Comparison of ENCODE assay signal across 8 cellular contexts in the genomic region with DNA sequence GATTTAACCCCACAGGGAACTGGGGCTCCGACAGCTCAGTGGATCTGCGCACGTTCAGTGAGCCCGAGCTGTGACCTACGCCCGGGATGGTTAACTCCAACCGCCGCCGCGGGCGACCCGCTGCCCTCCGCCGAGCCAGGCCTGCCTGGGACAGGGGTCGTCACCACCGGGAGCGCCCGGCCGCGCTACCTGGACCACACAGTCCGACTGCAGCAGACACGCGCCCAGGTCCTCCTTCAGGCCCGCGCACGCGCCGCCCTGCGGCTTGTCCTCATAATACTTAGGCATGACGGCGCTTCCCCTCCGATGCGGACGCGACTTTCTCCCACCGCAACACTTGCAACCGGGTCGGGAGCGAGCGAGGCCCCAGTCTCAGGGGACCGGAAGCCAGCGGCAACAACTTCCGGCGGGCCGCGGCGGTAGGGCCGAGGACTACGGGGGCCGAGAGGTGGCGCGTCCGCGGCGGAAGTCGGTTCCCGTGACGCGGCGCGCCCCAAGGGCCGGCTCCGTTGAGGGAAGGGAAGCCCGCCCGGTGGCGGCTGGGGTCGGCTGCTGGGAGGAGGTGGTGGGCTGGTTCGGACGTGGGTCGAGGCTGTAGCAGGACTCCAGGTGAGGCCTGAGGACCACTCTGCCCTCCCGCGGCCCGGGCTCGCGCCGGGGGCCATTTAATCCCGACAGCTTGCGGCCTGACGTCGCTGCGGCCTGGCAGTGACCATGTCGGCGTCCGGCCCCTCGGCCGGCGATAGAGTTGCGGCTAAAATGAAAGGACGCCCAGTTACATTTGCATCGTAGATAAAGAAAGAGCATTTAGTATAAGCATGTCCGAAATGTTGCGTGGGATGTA. TPM values are rescaled to one million over a fixed set of nuclear protein-coding genes. Genes with fewer than 3 reads are reported as not detected.
DNase-seq lines count a peak whose midpoint lies in the region; ATAC-seq and TF ChIP-seq lines count a peak whose summit lies in the region.

A gene with protein sequence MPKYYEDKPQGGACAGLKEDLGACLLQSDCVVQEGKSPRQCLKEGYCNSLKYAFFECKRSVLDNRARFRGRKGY (minus strand): TSS at position 395 of the 844 bp plus-strand sequence. CDS start 107 bp downstream, at position 288.
A gene with protein sequence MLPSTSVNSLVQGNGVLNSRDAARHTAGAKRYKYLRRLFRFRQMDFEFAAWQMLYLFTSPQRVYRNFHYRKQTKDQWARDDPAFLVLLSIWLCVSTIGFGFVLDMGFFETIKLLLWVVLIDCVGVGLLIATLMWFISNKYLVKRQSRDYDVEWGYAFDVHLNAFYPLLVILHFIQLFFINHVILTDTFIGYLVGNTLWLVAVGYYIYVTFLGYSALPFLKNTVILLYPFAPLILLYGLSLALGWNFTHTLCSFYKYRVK (plus strand): TSS at position 472 of the 844 bp plus-strand sequence. CDS start 1,171 bp downstream, outside the sequence.

- peak; percentile 1 for TF ChIP-seq CTCF in PC-9 (conservative IDR thresholded peaks at IDR 0.05)

- H3K36me3 ChIP-seq in PC-9 (ENCODE audit: low read depth) (peaks cover 31% of the 10 kb centered on the region), esophagus (ENCODE audit: control insufficient read depth in 2 of 2, insufficient read depth in 2 of 2, low read length in 1 of 2) (peaks cover 0 to 3% of the 10 kb centered on the region in 2 donors), mucosa of stomach (ENCODE audit: control insufficient read depth, insufficient read depth, low read length) (peaks cover 4% of the 10 kb centered on the region)

- no TSS peak for BruUV-seq in PC-9 (replicated peaks; lab: Mats Ljungman, UMichigan)

- in situ Hi-C loops in KBM-7 (cut with MboI; ENCODE audit: low pct_unique_long_range_greater_than_20kb, low sequenced_read_pairs), result no loop called here

- POLR2A ChIA-PET in PC-9 (lab: Charles Lee; ENCODE audit: unreplicated experiment), result interaction anchor here (0.5 to 0.7 kb wide), 2 partner anchors 12 to 1019 kb away, joined by 5 to 9 read pairs; no protein-coding TSS in a partner anchor

- H3K9ac ChIP-seq in mucosa of stomach (ENCODE audit: low read length), result peak within 1 kb of the TSS; percentile 96

- CTCF ChIA-PET in PC-9 (lab: Charles Lee), result interaction anchor here (0.8 kb wide), 1 partner anchor 856 kb away, joined by 4 read pairs; no protein-coding TSS in a partner anchor

- WGBS in esophagus, 2 donors, result 0 to 1% methylated on average over 80 to 92 of the region's 92 CpGs

- H3K27me3 ChIP-seq in PC-9 (ENCODE audit: insufficient read depth, low read depth), result no peaks in the 10 kb centered on the region
- H3K27me3 ChIP-seq in esophagus (ENCODE audit: control insufficient read depth in 1 of 2, insufficient read depth in 2 of 2, low read length in 2 of 2), result no peaks in the 10 kb centered on the region
- H3K27me3 ChIP-seq in mucosa of stomach (ENCODE audit: control insufficient read depth, insufficient read depth, low read length), result no peaks in the 10 kb centered on the region

- peak within 1 kb of the TSS; percentile 93 for H2AFZ ChIP-seq in PC-9

- DNase-seq in DMS153 treated with DMSO at 0.1 percent for 48 hours (lab: John Stamatoyannopoulos, UW; ENCODE audit: unreplicated experiment) (peak; percentile 70), KBM-7 (peak; percentile 90), PC-9 (peak; percentile 83 to 91)
- peak; percentile 88 for DNase-seq in activated T-cell treated with anti-CD3 and anti-CD28 coated beads, Interleukin-2, amount 50 U/mL, for 1 hour
- DNase-seq in stimulated activated CD8-positive, alpha-beta memory T cell treated with anti-CD3 and anti-CD28 coated beads, Interleukin-4, amount 100 ng/mL, for 48 hours, result peak; percentile 94

- ATAC-seq in GM21717 (IDR thresholded peaks at IDR 0.05; ENCODE audit: unreplicated experiment), result peak; percentile 72

- peaks cover 3% of the 10 kb centered on the region; the same call in 1 of the 2 replicates for H4K20me1 ChIP-seq in PC-9 (ENCODE audit: insufficient read depth)

- H3K4me2 ChIP-seq in PC-9, result peak within 1 kb of the TSS; percentile 96

- peaks cover 5% of the 10 kb centered on the region for H3F3A ChIP-seq in PC-9 (ENCODE audit: insufficient read depth, low read depth)

- H3K9me3 ChIP-seq in PC-9 (ENCODE audit: insufficient read depth, low read depth) (no peaks in the 10 kb centered on the region), esophagus (ENCODE audit: control insufficient read depth in 2 of 2, insufficient read depth in 1 of 2, low read depth in 1 of 2, low read length in 1 of 2) (no peaks in the 10 kb centered on the region), mucosa of stomach (ENCODE audit: control insufficient read depth, low read length) (no peaks in the 10 kb centered on the region)

- H3K9me2 ChIP-seq in PC-9 (ENCODE audit: insufficient read depth), result no peaks in the 10 kb centered on the region

- H3K27ac ChIP-seq in PC-9 (peak within 1 kb of the TSS; percentile 70), esophagus (ENCODE audit: low read depth in 2 of 2, low read length in 1 of 2) (peak within 1 kb of the TSS; percentile 87 to 91)

- H3K4me1 ChIP-seq in PC-9 (replicated peaks; ENCODE audit: insufficient read depth), result peaks cover 25% of the 10 kb centered on the region
- peaks cover 5% of the 10 kb centered on the region in 2 donors for H3K4me1 ChIP-seq in esophagus (ENCODE audit: control insufficient read depth in 2 of 2, insufficient read depth in 2 of 2, low read length in 1 of 2)
- H3K4me1 ChIP-seq in mucosa of stomach (ENCODE audit: control insufficient read depth, insufficient read depth, low read length), result peaks cover 24% of the 10 kb centered on the region

- intact Hi-C loops in PC-9 (cut with micrococcal nuclease; ENCODE audit: unreplicated experiment), result loop anchor here (5.0 to 10.0 kb wide), 2 partner anchors 459 to 894 kb away; a partner anchor contains a TSS

- H3K79me2 ChIP-seq in PC-9 (ENCODE audit: low read depth), result peaks cover 65% of the 10 kb centered on the region

- peak within 1 kb of the TSS; percentile 77 for H3K4me3 ChIP-seq in PC-9
- H3K4me3 ChIP-seq in esophagus (ENCODE audit: low read depth in 1 of 2, low read length in 2 of 2), result peak within 1 kb of the TSS; percentile 99 to 100
- peak within 1 kb of the TSS; percentile 46 for H3K4me3 ChIP-seq in mucosa of stomach (ENCODE audit: low read length)

RNA-seq across cellular contexts. Expression of the first gene that starts in this region (rescaled TPM):
- 37.5 and 43.6 TPM in 2 replicates for total RNA-seq in PC-9 (2021)
- polyA plus RNA-seq in esophagus, result 10 to 100 TPM; 16.7 to 43.0 TPM

RNA-seq across cellular contexts. Expression of the second gene that starts in this region (rescaled TPM):
- total RNA-seq in PC-9 (2021), result 38.1 and 46.0 TPM in 2 replicates
- 10 to 100 TPM; 22.8 to 26.0 TPM for polyA plus RNA-seq in esophagus

Comparison
In these comparisons a context has a peak if more than half of its experiments do, and no peak if none do; other contexts are left out.
1. Peak in every context shown above with its lines: DNase-seq, ATAC-seq, H3K4me3 ChIP-seq and H3K27ac ChIP-seq.
2. H3K4me3 ChIP-seq: peak in every context shown above with its lines; median percentile 100 in esophagus; 77 in PC-9; 46 in mucosa of stomach.